Comparison of ENCODE assay signal across 8 cellular contexts in the genomic region with DNA sequence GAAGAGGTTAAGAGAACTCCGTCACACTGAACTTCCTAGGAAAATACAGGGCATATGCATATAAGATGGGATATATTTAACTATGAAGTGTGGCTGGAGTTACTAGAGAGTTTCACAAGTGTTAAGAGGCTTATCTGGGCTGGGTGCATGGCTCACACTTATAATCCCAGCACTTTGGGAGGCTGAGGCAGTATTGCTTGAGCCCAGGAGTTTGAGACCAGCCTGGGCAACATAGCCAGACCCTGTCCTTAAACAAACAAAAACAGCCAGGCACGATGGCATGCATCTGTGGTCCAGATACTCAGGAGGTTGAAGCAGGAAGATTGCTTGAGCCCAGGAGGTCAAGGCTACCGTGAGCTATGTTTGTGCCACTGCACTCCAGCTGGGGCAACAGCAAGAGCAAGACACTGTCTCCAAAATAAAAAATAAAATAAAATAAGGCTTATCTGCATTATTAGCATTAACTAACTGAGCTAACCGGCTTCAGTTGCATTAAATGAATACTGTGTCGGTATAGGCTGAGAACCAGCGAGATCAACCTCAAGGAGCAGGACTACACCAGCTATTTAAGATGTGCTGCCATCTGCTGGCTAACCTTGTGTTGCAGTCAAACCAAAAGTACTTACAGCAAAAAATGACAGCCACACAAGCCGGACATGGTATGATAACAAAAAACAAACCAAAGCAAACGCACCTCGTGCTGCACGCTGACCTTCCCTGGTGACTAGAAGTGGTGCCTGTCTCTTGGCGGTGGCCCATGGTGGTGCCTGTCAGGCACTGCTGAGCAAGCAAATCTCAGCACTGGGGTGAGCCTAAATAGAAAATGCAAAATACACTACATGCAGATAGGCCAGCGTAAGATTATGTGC. TPM values are rescaled to one million over a fixed set of nuclear protein-coding genes. Genes with fewer than 3 reads are reported as not detected.
DNase-seq lines count a peak whose midpoint lies in the region; ATAC-seq and TF ChIP-seq lines count a peak whose summit lies in the region.

No MANE protein-coding gene starts in this region.

- H3K9me3 Mint-ChIP-seq in activated naive CD8-positive, alpha-beta T cell treated with anti-CD3 and anti-CD28 coated beads for 36 hours: no peaks in the 10 kb centered on the region

- TF ChIP-seq CTCF in psoas muscle (IDR thresholded peaks at IDR 0.05): peak; percentile 81

- H3K4me1 Mint-ChIP-seq in activated naive CD8-positive, alpha-beta T cell treated with anti-CD3 and anti-CD28 coated beads for 36 hours: peaks cover 8% of the 10 kb centered on the region

- H3K36me3 ChIP-seq in psoas muscle (ENCODE audit: insufficient read depth in 1 of 2, low read depth in 1 of 2): peaks cover 0 to 8% of the 10 kb centered on the region in 2 donors

- H3K4me1 ChIP-seq in psoas muscle: peaks cover 15% of the 10 kb centered on the region

- ATAC-seq in Right ventricle myocardium inferior (peak; percentile 78), SK-N-SH treated with all-trans-retinoic acid at 6 μM for 48 hours (peak; percentile 89), Right ventricle myocardium superior (ENCODE audit: poor library complexity) (peak; percentile 84), psoas muscle (peak; percentile 75 to 90 (median 84))

- intact Hi-C loops in Right ventricle myocardium inferior (cut with DNase I) (loop anchor here (2.0 to 5.0 kb wide), 2 partner anchors 116 to 153 kb away; no protein-coding TSS in a partner anchor), cardiac septum (cut with DNase I) (loop anchor here (2.0 to 5.0 kb wide), 3 partner anchors 19 to 154 kb away; no protein-coding TSS in a partner anchor), Right ventricle myocardium superior (cut with DNase I) (loop anchor here (10.0 kb wide), 1 partner anchor 113 kb away; no protein-coding TSS in a partner anchor), psoas muscle (cut with DNase I) (loop anchor here in 1 of 2 donors (5.0 to 10.0 kb wide), 2 partner anchors 113 to 154 kb away; no protein-coding TSS in a partner anchor)

- DNase-seq in Right ventricle myocardium inferior (ENCODE audit: missing footprints) (no peak), cardiac septum (ENCODE audit: low spot score) (no peak), NCI-H1048 (lab: John Stamatoyannopoulos, UW) (peak; percentile 74), Right ventricle myocardium superior (peak; percentile 55), psoas muscle (peak; percentile 58 to 80), ureter (ENCODE audit: low spot score) (peak; percentile 74)
- DNase-seq in activated naive CD8-positive, alpha-beta T cell treated with anti-CD3 and anti-CD28 coated beads for 36 hours: peak; percentile 62

- H3K27ac ChIP-seq in psoas muscle: no peak overlapping the region

- no peaks in the 10 kb centered on the region for H3K9me3 ChIP-seq in psoas muscle

- 15 to 21% (median 18%) methylated on average over 12 of the region's 12 CpGs for WGBS in psoas muscle, 3 donors

- H3K27ac Mint-ChIP-seq in activated naive CD8-positive, alpha-beta T cell treated with anti-CD3 and anti-CD28 coated beads for 36 hours: no peak overlapping the region

- peak overlapping the region; percentile 20 for H3K4me3 ChIP-seq in psoas muscle

- no peaks in the 10 kb centered on the region for H3K27me3 Mint-ChIP-seq in activated naive CD8-positive, alpha-beta T cell treated with anti-CD3 and anti-CD28 coated beads for 36 hours

- no peaks in the 10 kb centered on the region for H3K27me3 ChIP-seq in psoas muscle (ENCODE audit: insufficient read depth in 3 of 3, low read length in 2 of 3)

- no peaks in the 10 kb centered on the region for H3K36me3 Mint-ChIP-seq in activated naive CD8-positive, alpha-beta T cell treated with anti-CD3 and anti-CD28 coated beads for 36 hours

- no peak overlapping the region for H3K4me3 Mint-ChIP-seq in activated naive CD8-positive, alpha-beta T cell treated with anti-CD3 and anti-CD28 coated beads for 36 hours

TF ChIP-seq in SK-N-SH treated with all-trans-retinoic acid at 6 μM for 48 hours, 23 proteins besides CTCF, POLR2A, EP300 and RAD21:
- TF ChIP-seq GLIS3 (CRISPR knock-in tag; IDR thresholded peaks at IDR 0.05): no peak
- TF ChIP-seq ZNF70 (CRISPR knock-in tag; IDR thresholded peaks at IDR 0.05): no peak

RNA-seq across cellular contexts. Expression of gene RBBP5, which starts 19.7 kb away (rescaled TPM):
- total RNA-seq in Right ventricle myocardium inferior: 10.0 TPM
- 10.1 TPM for total RNA-seq in cardiac septum
- 10 to 100 TPM; 22.7 to 26.9 TPM for total RNA-seq in activated naive CD8-positive, alpha-beta T cell treated with anti-CD3 and anti-CD28 coated beads for 36 hours
- 9.3 TPM for total RNA-seq in Right ventricle myocardium superior
- total RNA-seq in psoas muscle: 10 to 100 TPM; 10.7 to 15.2 (median 13.3) TPM
- polyA plus RNA-seq in psoas muscle: 10 to 100 TPM in 1 of 3 donors, 1 to 10 TPM in 2; 6.8 to 28.9 (median 8.3) TPM
- total RNA-seq in ureter: 13.7 TPM

RNA-seq across cellular contexts. Expression of gene TMEM81, which starts 57.2 kb away (rescaled TPM):
- total RNA-seq in Right ventricle myocardium inferior (2.5 TPM), cardiac septum (1.7 TPM), Right ventricle myocardium superior (2.7 TPM), psoas muscle (1 to 10 TPM; 3.1 to 6.1 (median 3.6) TPM), ureter (1.5 TPM)
- total RNA-seq in activated naive CD8-positive, alpha-beta T cell treated with anti-CD3 and anti-CD28 coated beads for 36 hours: 1 to 10 TPM; 1.5 to 2.4 TPM
- 10 to 100 TPM in 1 of 3 donors, 1 to 10 TPM in 2; 3.9 to 15.2 (median 7.9) TPM for polyA plus RNA-seq in psoas muscle

Comparison
In these comparisons a context has a peak if more than half of its experiments do, and no peak if none do; other contexts are left out.
1. DNase-seq: peak in NCI-H1048 (single experiment), activated naive CD8-positive, alpha-beta T cell treated with anti-CD3 and anti-CD28 coated beads for 36 hours (single experiment), Right ventricle myocardium superior (single experiment), psoas muscle (2 of 2) and ureter (single experiment); none in Right ventricle myocardium inferior (single experiment) and cardiac septum (single experiment).
2. Peak in every context shown above with its lines, with median percentiles within 50 percentile points of each other: ATAC-seq.